Comparison of ENCODE assay signal across 2 cellular contexts in the genomic region with DNA sequence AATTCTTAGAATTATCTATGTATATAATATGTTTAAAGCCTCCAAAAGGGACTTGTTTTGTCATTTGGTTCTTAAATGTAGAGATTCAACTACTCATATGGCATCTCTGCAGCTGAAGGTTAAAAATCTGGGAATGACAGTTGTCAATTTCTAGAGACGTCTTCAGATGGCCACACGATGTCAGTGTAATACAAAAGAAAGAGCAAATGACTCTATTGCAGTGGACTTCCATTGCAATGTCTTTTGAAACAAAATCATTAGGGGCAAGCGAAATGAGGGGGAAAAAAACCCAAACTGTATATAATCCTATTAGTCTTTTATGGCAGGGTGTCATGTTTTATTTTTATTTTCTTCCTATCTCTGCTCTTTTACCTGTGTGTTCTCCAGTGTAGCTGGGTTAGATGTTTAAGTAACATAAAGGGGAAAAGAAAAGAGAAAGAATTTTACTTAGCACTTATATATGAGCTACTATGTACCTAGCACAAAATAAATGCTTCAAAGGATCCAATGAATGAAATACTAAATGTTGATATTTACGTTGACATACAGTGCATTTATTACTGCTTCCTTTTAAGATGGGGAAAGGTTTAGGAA.
TF ChIP-seq lines count a peak whose summit lies in the region.

No MANE protein-coding gene starts in this region.

TF ChIP-seq in GM12878, 131 proteins besides CTCF, POLR2A, EP300 and RAD21 (continued from another document):
- no peak for TF ChIP-seq FOXM1 (IDR thresholded peaks at IDR 0.05; ENCODE audit: low read depth, low read length)

TF ChIP-seq in WTC11, 78 proteins besides CTCF, POLR2A, EP300 and RAD21:
- TF ChIP-seq, protein P1, sequence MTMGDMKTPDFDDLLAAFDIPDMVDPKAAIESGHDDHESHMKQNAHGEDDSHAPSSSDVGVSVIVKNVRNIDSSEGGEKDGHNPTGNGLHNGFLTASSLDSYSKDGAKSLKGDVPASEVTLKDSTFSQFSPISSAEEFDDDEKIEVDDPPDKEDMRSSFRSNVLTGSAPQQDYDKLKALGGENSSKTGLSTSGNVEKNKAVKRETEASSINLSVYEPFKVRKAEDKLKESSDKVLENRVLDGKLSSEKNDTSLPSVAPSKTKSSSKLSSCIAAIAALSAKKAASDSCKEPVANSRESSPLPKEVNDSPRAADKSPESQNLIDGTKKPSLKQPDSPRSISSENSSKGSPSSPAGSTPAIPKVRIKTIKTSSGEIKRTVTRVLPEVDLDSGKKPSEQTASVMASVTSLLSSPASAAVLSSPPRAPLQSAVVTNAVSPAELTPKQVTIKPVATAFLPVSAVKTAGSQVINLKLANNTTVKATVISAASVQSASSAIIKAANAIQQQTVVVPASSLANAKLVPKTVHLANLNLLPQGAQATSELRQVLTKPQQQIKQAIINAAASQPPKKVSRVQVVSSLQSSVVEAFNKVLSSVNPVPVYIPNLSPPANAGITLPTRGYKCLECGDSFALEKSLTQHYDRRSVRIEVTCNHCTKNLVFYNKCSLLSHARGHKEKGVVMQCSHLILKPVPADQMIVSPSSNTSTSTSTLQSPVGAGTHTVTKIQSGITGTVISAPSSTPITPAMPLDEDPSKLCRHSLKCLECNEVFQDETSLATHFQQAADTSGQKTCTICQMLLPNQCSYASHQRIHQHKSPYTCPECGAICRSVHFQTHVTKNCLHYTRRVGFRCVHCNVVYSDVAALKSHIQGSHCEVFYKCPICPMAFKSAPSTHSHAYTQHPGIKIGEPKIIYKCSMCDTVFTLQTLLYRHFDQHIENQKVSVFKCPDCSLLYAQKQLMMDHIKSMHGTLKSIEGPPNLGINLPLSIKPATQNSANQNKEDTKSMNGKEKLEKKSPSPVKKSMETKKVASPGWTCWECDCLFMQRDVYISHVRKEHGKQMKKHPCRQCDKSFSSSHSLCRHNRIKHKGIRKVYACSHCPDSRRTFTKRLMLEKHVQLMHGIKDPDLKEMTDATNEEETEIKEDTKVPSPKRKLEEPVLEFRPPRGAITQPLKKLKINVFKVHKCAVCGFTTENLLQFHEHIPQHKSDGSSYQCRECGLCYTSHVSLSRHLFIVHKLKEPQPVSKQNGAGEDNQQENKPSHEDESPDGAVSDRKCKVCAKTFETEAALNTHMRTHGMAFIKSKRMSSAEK (CRISPR knock-in tag; IDR thresholded peaks at IDR 0.05; ENCODE audit: borderline replicate concordance) = no peak
- TF ChIP-seq IRF2 (CRISPR knock-in tag; IDR thresholded peaks at IDR 0.05; ENCODE audit: borderline replicate concordance, low read depth) (no peak), SP1 (CRISPR knock-in tag; conservative IDR thresholded peaks at IDR 0.05) (no peak), RELA (CRISPR knock-in tag; IDR thresholded peaks at IDR 0.05; ENCODE audit: borderline replicate concordance) (no peak), ETV6 (CRISPR knock-in tag; IDR thresholded peaks at IDR 0.05) (no peak), GTF2I (CRISPR knock-in tag; conservative IDR thresholded peaks at IDR 0.05) (no peak), MYBL2 (CRISPR knock-in tag; IDR thresholded peaks at IDR 0.05) (no peak), RORB (CRISPR knock-in tag; IDR thresholded peaks at IDR 0.05) (no peak), ZNF138 (CRISPR knock-in tag; conservative IDR thresholded peaks at IDR 0.05) (no peak), TEAD4 (CRISPR knock-in tag; IDR thresholded peaks at IDR 0.05) (no peak), GABPB1 (CRISPR knock-in tag; IDR thresholded peaks at IDR 0.05) (no peak), ZNF263 (CRISPR knock-in tag; IDR thresholded peaks at IDR 0.05; ENCODE audit: low read depth) (no peak), TEAD1 (CRISPR knock-in tag; IDR thresholded peaks at IDR 0.05) (no peak)
- TF ChIP-seq, protein P2, sequence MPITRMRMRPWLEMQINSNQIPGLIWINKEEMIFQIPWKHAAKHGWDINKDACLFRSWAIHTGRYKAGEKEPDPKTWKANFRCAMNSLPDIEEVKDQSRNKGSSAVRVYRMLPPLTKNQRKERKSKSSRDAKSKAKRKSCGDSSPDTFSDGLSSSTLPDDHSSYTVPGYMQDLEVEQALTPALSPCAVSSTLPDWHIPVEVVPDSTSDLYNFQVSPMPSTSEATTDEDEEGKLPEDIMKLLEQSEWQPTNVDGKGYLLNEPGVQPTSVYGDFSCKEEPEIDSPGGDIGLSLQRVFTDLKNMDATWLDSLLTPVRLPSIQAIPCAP (CRISPR knock-in tag; IDR thresholded peaks at IDR 0.05) = no peak
- TF ChIP-seq, protein P3, sequence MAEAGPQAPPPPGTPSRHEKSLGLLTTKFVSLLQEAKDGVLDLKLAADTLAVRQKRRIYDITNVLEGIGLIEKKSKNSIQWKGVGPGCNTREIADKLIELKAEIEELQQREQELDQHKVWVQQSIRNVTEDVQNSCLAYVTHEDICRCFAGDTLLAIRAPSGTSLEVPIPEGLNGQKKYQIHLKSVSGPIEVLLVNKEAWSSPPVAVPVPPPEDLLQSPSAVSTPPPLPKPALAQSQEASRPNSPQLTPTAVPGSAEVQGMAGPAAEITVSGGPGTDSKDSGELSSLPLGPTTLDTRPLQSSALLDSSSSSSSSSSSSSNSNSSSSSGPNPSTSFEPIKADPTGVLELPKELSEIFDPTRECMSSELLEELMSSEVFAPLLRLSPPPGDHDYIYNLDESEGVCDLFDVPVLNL (CRISPR knock-in tag; IDR thresholded peaks at IDR 0.05; ENCODE audit: borderline replicate concordance, low read depth) = no peak
- TF ChIP-seq, protein P4, sequence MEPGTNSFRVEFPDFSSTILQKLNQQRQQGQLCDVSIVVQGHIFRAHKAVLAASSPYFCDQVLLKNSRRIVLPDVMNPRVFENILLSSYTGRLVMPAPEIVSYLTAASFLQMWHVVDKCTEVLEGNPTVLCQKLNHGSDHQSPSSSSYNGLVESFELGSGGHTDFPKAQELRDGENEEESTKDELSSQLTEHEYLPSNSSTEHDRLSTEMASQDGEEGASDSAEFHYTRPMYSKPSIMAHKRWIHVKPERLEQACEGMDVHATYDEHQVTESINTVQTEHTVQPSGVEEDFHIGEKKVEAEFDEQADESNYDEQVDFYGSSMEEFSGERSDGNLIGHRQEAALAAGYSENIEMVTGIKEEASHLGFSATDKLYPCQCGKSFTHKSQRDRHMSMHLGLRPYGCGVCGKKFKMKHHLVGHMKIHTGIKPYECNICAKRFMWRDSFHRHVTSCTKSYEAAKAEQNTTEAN (CRISPR knock-in tag; IDR thresholded peaks at IDR 0.05) = no peak
- TF ChIP-seq, protein P5, sequence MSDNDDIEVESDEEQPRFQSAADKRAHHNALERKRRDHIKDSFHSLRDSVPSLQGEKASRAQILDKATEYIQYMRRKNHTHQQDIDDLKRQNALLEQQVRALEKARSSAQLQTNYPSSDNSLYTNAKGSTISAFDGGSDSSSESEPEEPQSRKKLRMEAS (CRISPR knock-in tag; IDR thresholded peaks at IDR 0.05) = no peak
- TF ChIP-seq, protein P6, sequence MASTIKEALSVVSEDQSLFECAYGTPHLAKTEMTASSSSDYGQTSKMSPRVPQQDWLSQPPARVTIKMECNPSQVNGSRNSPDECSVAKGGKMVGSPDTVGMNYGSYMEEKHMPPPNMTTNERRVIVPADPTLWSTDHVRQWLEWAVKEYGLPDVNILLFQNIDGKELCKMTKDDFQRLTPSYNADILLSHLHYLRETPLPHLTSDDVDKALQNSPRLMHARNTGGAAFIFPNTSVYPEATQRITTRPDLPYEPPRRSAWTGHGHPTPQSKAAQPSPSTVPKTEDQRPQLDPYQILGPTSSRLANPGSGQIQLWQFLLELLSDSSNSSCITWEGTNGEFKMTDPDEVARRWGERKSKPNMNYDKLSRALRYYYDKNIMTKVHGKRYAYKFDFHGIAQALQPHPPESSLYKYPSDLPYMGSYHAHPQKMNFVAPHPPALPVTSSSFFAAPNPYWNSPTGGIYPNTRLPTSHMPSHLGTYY (CRISPR knock-in tag; IDR thresholded peaks at IDR 0.05) = no peak
- TF ChIP-seq, protein P7, sequence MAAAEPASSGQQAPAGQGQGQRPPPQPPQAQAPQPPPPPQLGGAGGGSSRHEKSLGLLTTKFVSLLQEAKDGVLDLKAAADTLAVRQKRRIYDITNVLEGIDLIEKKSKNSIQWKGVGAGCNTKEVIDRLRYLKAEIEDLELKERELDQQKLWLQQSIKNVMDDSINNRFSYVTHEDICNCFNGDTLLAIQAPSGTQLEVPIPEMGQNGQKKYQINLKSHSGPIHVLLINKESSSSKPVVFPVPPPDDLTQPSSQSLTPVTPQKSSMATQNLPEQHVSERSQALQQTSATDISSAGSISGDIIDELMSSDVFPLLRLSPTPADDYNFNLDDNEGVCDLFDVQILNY (CRISPR knock-in tag; IDR thresholded peaks at IDR 0.05) = no peak
- TF ChIP-seq, protein P8, sequence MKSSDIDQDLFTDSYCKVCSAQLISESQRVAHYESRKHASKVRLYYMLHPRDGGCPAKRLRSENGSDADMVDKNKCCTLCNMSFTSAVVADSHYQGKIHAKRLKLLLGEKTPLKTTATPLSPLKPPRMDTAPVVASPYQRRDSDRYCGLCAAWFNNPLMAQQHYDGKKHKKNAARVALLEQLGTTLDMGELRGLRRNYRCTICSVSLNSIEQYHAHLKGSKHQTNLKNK (CRISPR knock-in tag; IDR thresholded peaks at IDR 0.05) = no peak
